9 cellular contexts compared by ENCODE assay signal in genomic region chr5:84088996-84089395, GRCh38.
A peak's percentile ranks its signal among the peaks of the same experiment; 100 is the strongest.
DNase-seq lines count a peak whose midpoint lies in the region; ATAC-seq, FAIRE-seq and TF ChIP-seq lines count a peak whose summit lies in the region.
"Had no signal": no experiment of that assay in that cellular context is flagged by ENCODE, and none has a peak within 500 bp of the region (broad histone marks: within the 10 kb centered on the region; RNA-seq: fewer than 3 reads in every experiment).

No MANE protein-coding gene starts in this region.

- no peak overlapping the region for H4K91ac ChIP-seq in H1 (replicated peaks; ENCODE audit: insufficient read length, low read length)

- no peak overlapping the region for H2BK5ac ChIP-seq in H1 (ENCODE audit: low read depth, low read length)

- H3K27me3 ChIP-seq in H1 (replicated peaks in 1 of 4; ENCODE audit: control insufficient read depth in 3 of 4, extremely low read depth in 1 of 4, insufficient read depth in 3 of 4, low read length in 3 of 4) (no peaks in the 10 kb centered on the region), testis (no peaks in the 10 kb centered on the region)

- TF ChIP-seq EP300 in H1 (IDR thresholded peaks at IDR 0.05; ENCODE audit: borderline replicate concordance in 1 of 2, low read depth in 2 of 2, low read length in 2 of 2): no peak

- H4K8ac ChIP-seq in H1 (ENCODE audit: extremely low read depth, insufficient read depth, low read length): no peak overlapping the region

- H2BK20ac ChIP-seq in H1 (ENCODE audit: low read length): no peak overlapping the region

- no peak for ATAC-seq in activated T-cell treated with anti-CD3 and anti-CD28 coated beads, Interleukin-2, amount 50 U/mL, for 72 hours (replicated peaks in 1 of 2)

- H3K56ac ChIP-seq in H1 (replicated peaks; ENCODE audit: insufficient read length, low read depth, low read length): no peak overlapping the region

- no peak overlapping the region for H3K4me2 ChIP-seq in H1 (ENCODE audit: insufficient read depth in 1 of 2, low read depth in 2 of 2, low read length in 2 of 2)

- no peaks in the 10 kb centered on the region for H3K23me2 ChIP-seq in H1 (ENCODE audit: low read depth, low read length)

- peak; percentile 55 to 64 for TF ChIP-seq RAD21 in H1 (IDR thresholded peaks at IDR 0.05 in 1 of 2, conservative IDR thresholded peaks at IDR 0.05 in 1 of 2; ENCODE audit: low read depth in 2 of 2, low read length in 2 of 2)

- H4K5ac ChIP-seq in H1 (ENCODE audit: insufficient read length, low read depth, low read length): no peak overlapping the region

- H3K14ac ChIP-seq in H1 (ENCODE audit: insufficient read length): no peak overlapping the region

- H3K27ac ChIP-seq in H1 (ENCODE audit: low read depth, low read length) (no peak overlapping the region), testis (no peak overlapping the region)

- no peak overlapping the region for H2AK5ac ChIP-seq in H1 (ENCODE audit: low read depth, low read length)

- CTCF ChIA-PET in H1 (lab: Charles Lee; ENCODE audit: partially characterized antibody): interaction anchor here (0.6 to 2.3 kb wide), 6 partner anchors 13 to 1032 kb away, joined by 3 to 10 read pairs (median 3); no protein-coding TSS in a partner anchor

- no peak overlapping the region for H3K18ac ChIP-seq in H1 (ENCODE audit: extremely low read depth, low read length)

- no peaks in the 10 kb centered on the region for H3K79me2 ChIP-seq in H1 (ENCODE audit: control insufficient read depth in 1 of 2, insufficient read depth in 2 of 2, low read length in 2 of 2)

- WGBS in H1 (ENCODE audit: extremely low coverage in 1 of 2, insufficient coverage in 1 of 2, insufficient read length in 1 of 2, insufficient replicate concordance in 2 of 2, low coverage in 1 of 2, low lambda C conversion rate in 2 of 2, missing lambda C conversion rate in 1 of 2), 2 experiments: 87% methylated on average over 2 of the region's 2 CpGs; no CpG with 5 or more reads in 1 of the 2 experiments
- 51 to 77% methylated on average over 2 of the region's 2 CpGs for WGBS in testis, 2 donors

- H3K79me1 ChIP-seq in H1 (ENCODE audit: low read depth, low read length): no peaks in the 10 kb centered on the region

- no peak overlapping the region for H3K27ac Mint-ChIP-seq in activated T-cell treated with anti-CD3 and anti-CD28 coated beads, Interleukin-2, amount 50 U/mL, for 72 hours
- H3K27ac Mint-ChIP-seq: CD4-positive, alpha-beta T cell had no signal

- H2BK12ac ChIP-seq in H1 (ENCODE audit: low read depth, low read length): no peak overlapping the region

- POLR2A ChIA-PET in H1 (lab: Charles Lee; ENCODE audit: partially characterized antibody): no interaction called here

- H3K4me1 ChIP-seq in H1 (replicated peaks in 1 of 4; ENCODE audit: control insufficient read depth in 3 of 4, insufficient read depth in 4 of 4, low read length in 3 of 4) (no peaks in the 10 kb centered on the region), testis (no peaks in the 10 kb centered on the region)

- no peak overlapping the region for H3K23ac ChIP-seq in H1 (ENCODE audit: insufficient read length)

- H3K36me3 ChIP-seq in H1 (ENCODE audit: control insufficient read depth in 2 of 4, insufficient read depth in 4 of 4, low read length in 3 of 4) (no peaks in the 10 kb centered on the region; a peak in 1 of 8 replicates), testis (ENCODE audit: low read depth, missing control alignments) (no peaks in the 10 kb centered on the region)

- DNase-seq in SHP77 (lab: John Stamatoyannopoulos, UW) (peak; percentile 7 to 26), SHP77 treated with DMSO at 0.1 percent for 48 hours (lab: John Stamatoyannopoulos, UW) (no peak), NCI-H146 (lab: John Stamatoyannopoulos, UW) (peak; percentile 50), H1 (ENCODE audit: low read depth in 1 of 2, low spot score in 2 of 2) (no peak), testis (peak; percentile 76), NCI-H2171 (lab: John Stamatoyannopoulos, UW) (no peak)
- no peak for DNase-seq in activated CD4-positive, CD25-positive, alpha-beta regulatory T cell treated with anti-CD3 and anti-CD28 coated beads, Interleukin-2, amount 50 U/mL, for 72 hours
- DNase-seq in activated T-cell treated with anti-CD3 and anti-CD28 coated beads, Interleukin-2, amount 50 U/mL, for 72 hours: no peak
- DNase-seq: CD4-positive, alpha-beta T cell had no signal

- no peaks in the 10 kb centered on the region for H4K20me1 ChIP-seq in H1 (replicated peaks in 1 of 2; ENCODE audit: control insufficient read depth in 1 of 2, insufficient read depth in 2 of 2, low read length in 2 of 2)

- no peak overlapping the region for H2AFZ ChIP-seq in H1 (ENCODE audit: low read length)

- no peak overlapping the region for H2BK120ac ChIP-seq in H1 (replicated peaks; ENCODE audit: low read depth, low read length)

- H3K9me3 ChIP-seq in H1 (ENCODE audit: insufficient read depth in 2 of 2, low read depth in 1 of 2, low read length in 1 of 2) (no peaks in the 10 kb centered on the region), testis (no peaks in the 10 kb centered on the region)

- no peak overlapping the region for H3K4ac ChIP-seq in H1 (replicated peaks; ENCODE audit: insufficient read length, low read depth, low read length)

- peak in 1 of 3 experiments; percentile 37; a peak in 1 of 4 replicates for TF ChIP-seq CTCF in H1 (IDR thresholded peaks at IDR 0.05; ENCODE audit: control extremely low read depth in 1 of 3, insufficient read depth in 1 of 3, low read depth in 1 of 3, low read length in 3 of 3)
- peak in 1 of 3 experiments; percentile 5 for TF ChIP-seq CTCF in testis (IDR thresholded peaks at IDR 0.05)

- no peaks in the 10 kb centered on the region for H3K4me1 Mint-ChIP-seq in activated T-cell treated with anti-CD3 and anti-CD28 coated beads, Interleukin-2, amount 50 U/mL, for 72 hours (ENCODE audit: low read depth)

- no peak overlapping the region for H3K9ac ChIP-seq in H1 (replicated peaks in 1 of 4; ENCODE audit: extremely low read depth in 1 of 4, low read depth in 3 of 4, low read length in 3 of 4)

- intact Hi-C loops in testis (cut with DNase I; ENCODE audit: low total_unique reads): no loop called here

- TF ChIP-seq POLR2A in H1 (IDR thresholded peaks at IDR 0.05; ENCODE audit: control extremely low read depth in 1 of 2, low read depth in 2 of 2, low read length in 2 of 2) (no peak), testis (IDR thresholded peaks at IDR 0.05) (no peak)

- no peak for FAIRE-seq in H1 (lab: Jason Lieb, UNC)

- H3K27me3 Mint-ChIP-seq in activated T-cell treated with anti-CD3 and anti-CD28 coated beads, Interleukin-2, amount 50 U/mL, for 72 hours (ENCODE audit: low read depth): no peaks in the 10 kb centered on the region
- H3K27me3 Mint-ChIP-seq: CD4-positive, alpha-beta T cell had no signal

- no peak overlapping the region for H3K4me3 Mint-ChIP-seq in activated T-cell treated with anti-CD3 and anti-CD28 coated beads, Interleukin-2, amount 50 U/mL, for 72 hours
- H3K4me3 Mint-ChIP-seq: CD4-positive, alpha-beta T cell had no signal

- H3K4me3 ChIP-seq in H1 (ENCODE audit: extremely low read depth in 1 of 4, insufficient read depth in 2 of 4, low read depth in 3 of 4, low read length in 4 of 4) (no peak overlapping the region), testis (no peak overlapping the region)

- H3K9me3 Mint-ChIP-seq in activated T-cell treated with anti-CD3 and anti-CD28 coated beads, Interleukin-2, amount 50 U/mL, for 72 hours: peaks cover 2 to 3% of the 10 kb centered on the region in 2 donors

- no peaks in the 10 kb centered on the region for H3K36me3 Mint-ChIP-seq in activated T-cell treated with anti-CD3 and anti-CD28 coated beads, Interleukin-2, amount 50 U/mL, for 72 hours (ENCODE audit: insufficient read depth in 2 of 2)

- no peak overlapping the region for H2BK15ac ChIP-seq in H1 (ENCODE audit: low read length)

TF ChIP-seq in H1, 55 proteins besides CTCF, POLR2A, EP300 and RAD21:
- no peak for TF ChIP-seq GTF2F1 (IDR thresholded peaks at IDR 0.05; ENCODE audit: borderline replicate concordance, low read depth, low read length)
- TF ChIP-seq HDAC2 (IDR thresholded peaks at IDR 0.05; ENCODE audit: borderline replicate concordance in 1 of 2, low read depth in 2 of 2, low read length in 2 of 2): 0 out of 4 replicates have a peak, but pooled peaks of 1 of the 2 experiments have one; percentile 42

Comparison
In these comparisons a context has a peak if more than half of its experiments do, and no peak if none do; other contexts are left out.
1. DNase-seq: peak in SHP77 (2 of 2), NCI-H146 (single experiment) and testis (single experiment); none in SHP77 treated with DMSO at 0.1 percent for 48 hours (single experiment), H1 (0 of 2), activated CD4-positive, CD25-positive, alpha-beta regulatory T cell treated with anti-CD3 and anti-CD28 coated beads, Interleukin-2, amount 50 U/mL, for 72 hours (single experiment), activated T-cell treated with anti-CD3 and anti-CD28 coated beads, Interleukin-2, amount 50 U/mL, for 72 hours (0 of 2) and NCI-H2171 (single experiment).